In genomic region chr4:153223418-153223792, GRCh38 we compare ENCODE assay signal across 8 cellular contexts. TPM values are rescaled to one million over a fixed set of nuclear protein-coding genes. Genes with fewer than 3 reads are reported as not detected.
DNase-seq lines count a peak whose midpoint lies in the region; ATAC-seq and TF ChIP-seq lines count a peak whose summit lies in the region.

No MANE protein-coding gene starts in this region.

- H3K4me1 ChIP-seq in breast epithelium, result peaks cover 0 to 4% of the 10 kb centered on the region in 2 donors
- H3K4me1 ChIP-seq in mesodermal cell (ENCODE audit: control insufficient read depth, insufficient read depth, low read length, poor library complexity, severe bottlenecking), result peaks cover 15% of the 10 kb centered on the region

- no peaks in the 10 kb centered on the region for H3K27me3 ChIP-seq in breast epithelium

- DNase-seq in AG09309 (ENCODE audit: low read depth) (no peak), breast epithelium (ENCODE audit: low spot score in 2 of 2) (no peak), DMS53 (lab: John Stamatoyannopoulos, UW) (no peak), NCI-H2081 (lab: John Stamatoyannopoulos, UW) (no peak)
- no peak for DNase-seq in stimulated activated CD4-positive, alpha-beta T cell treated with anti-CD3 and anti-CD28 coated beads, Interleukin-2, amount 100 ng/mL, for 24 hours

- peak overlapping the region; percentile 93 to 94 for H3K27ac ChIP-seq in breast epithelium
- H3K27ac ChIP-seq in mesodermal cell (ENCODE audit: low read depth, low read length, severe bottlenecking), result peak overlapping the region; percentile 96

- WGBS in mesodermal cell (ENCODE audit: insufficient coverage in 2 of 2), 2 experiments, result 19 to 24% methylated on average over 4 to 6 of the region's 9 CpGs

- ATAC-seq in HG02759 (IDR thresholded peaks at IDR 0.05; ENCODE audit: unreplicated experiment) (peak; percentile 33), GM19452 (IDR thresholded peaks at IDR 0.05; ENCODE audit: unreplicated experiment) (no peak)

- TF ChIP-seq POLR2A in breast epithelium (IDR thresholded peaks at IDR 0.05), result no peak

- no peak for TF ChIP-seq CTCF in AG09309 (IDR thresholded peaks at IDR 0.05; ENCODE audit: control insufficient read depth, insufficient read depth, low read depth, low read length, missing control alignments)
- TF ChIP-seq CTCF in breast epithelium (IDR thresholded peaks at IDR 0.05), result no peak

- intact Hi-C loops in breast epithelium (cut with DNase I; ENCODE audit: low total_unique reads), result no loop called here

- peak overlapping the region; percentile 81 for H3K4me3 ChIP-seq in AG09309 (ENCODE audit: control insufficient read depth, low read depth, low read length)
- H3K4me3 ChIP-seq in breast epithelium, result peak overlapping the region; percentile 60 to 79 (median 78)
- H3K4me3 ChIP-seq in mesodermal cell (ENCODE audit: extremely low read depth, insufficient read depth, low read length, poor library complexity, severe bottlenecking), result peak overlapping the region; percentile 54

- H3K9me3 ChIP-seq in breast epithelium (no peaks in the 10 kb centered on the region), mesodermal cell (ENCODE audit: control insufficient read depth, low read length) (peaks cover 9% of the 10 kb centered on the region)

- H3K36me3 ChIP-seq in breast epithelium (no peaks in the 10 kb centered on the region), mesodermal cell (ENCODE audit: control insufficient read depth, insufficient read depth, low read length) (no peaks in the 10 kb centered on the region)

RNA-seq across cellular contexts. Expression of gene TRIM2, which starts 19.2 kb away (rescaled TPM):
- 100 to 1,000 TPM in 1 of 3 donors, 10 to 100 TPM in 2; 26.7 to 109 (median 52.4) TPM for total RNA-seq in breast epithelium
- 24.0 TPM for polyA plus RNA-seq in mesodermal cell (2013, experiment 1 of 2)
- 22.8 TPM for polyA plus RNA-seq in mesodermal cell (2013, experiment 2 of 2)
